In genomic region chr10:121696854-121697253, GRCh38 we compare ENCODE assay signal across 1 cellular context.
TF ChIP-seq lines count a peak whose summit lies in the region.

No MANE protein-coding gene starts in this region.

TF ChIP-seq in SK-N-SH treated with all-trans-retinoic acid at 6 μM for 48 hours, 23 proteins besides CTCF, POLR2A, EP300 and RAD21 (continued from another document):
- no peak for TF ChIP-seq OSR1 (CRISPR knock-in tag; IDR thresholded peaks at IDR 0.05)
